In genomic region chr10:17643755-17644484, GRCh38 we compare ENCODE assay signal across 8 cellular contexts. TPM values are rescaled to one million over a fixed set of nuclear protein-coding genes. Genes with fewer than 3 reads are reported as not detected.
DNase-seq lines count a peak whose midpoint lies in the region; ATAC-seq, FAIRE-seq and TF ChIP-seq lines count a peak whose summit lies in the region.

Gene STAM, plus strand, starts transcription at chr10:17644151. Its CDS starts 189 bp downstream, at chr10:17644340.

- peak in 3 of 4 donors; percentile 20 to 81 (median 62) for TF ChIP-seq POLR2A in esophagus squamous epithelium (IDR thresholded peaks at IDR 0.05)

- peak within 1 kb of the TSS; percentile 81 for H2AFZ ChIP-seq in GM23248
- H2AFZ ChIP-seq in Karpas-422 (ENCODE audit: low read length): peak within 1 kb of the TSS; percentile 93

- no peaks in the 10 kb centered on the region for H3F3A ChIP-seq in DOHH2 (ENCODE audit: control insufficient read depth, insufficient read depth)
- H3F3A ChIP-seq in GM23248 (ENCODE audit: insufficient read depth): peaks cover 28% of the 10 kb centered on the region; the same call in 1 of the 2 replicates

- H3K4me3 ChIP-seq in DOHH2 (ENCODE audit: low read length) (peak within 1 kb of the TSS; percentile 100), GM23248 (peak within 1 kb of the TSS; percentile 94), Karpas-422 (ENCODE audit: low read length) (peak within 1 kb of the TSS; percentile 95), esophagus squamous epithelium (peak within 1 kb of the TSS; percentile 72 to 95 (median 82))

- no peaks in the 10 kb centered on the region for H3K27me3 Mint-ChIP-seq in activated T-cell treated with anti-CD3 and anti-CD28 coated beads, Interleukin-2, amount 50 U/mL, for 72 hours (ENCODE audit: low read depth)

- H3K27ac ChIP-seq in DOHH2 (ENCODE audit: low read depth, low read length): peak within 1 kb of the TSS; percentile 84
- peak within 1 kb of the TSS; percentile 96 for H3K27ac ChIP-seq in GM23248
- peak within 1 kb of the TSS; percentile 82 for H3K27ac ChIP-seq in Karpas-422 (ENCODE audit: low read length)
- peak within 1 kb of the TSS; percentile 96 to 98 (median 98) for H3K27ac ChIP-seq in esophagus squamous epithelium

- no peaks in the 10 kb centered on the region for H3K27me3 ChIP-seq in DOHH2 (ENCODE audit: control insufficient read depth, low read length)
- no peaks in the 10 kb centered on the region for H3K27me3 ChIP-seq in GM23248 (replicated peaks; ENCODE audit: insufficient read depth)
- no peaks in the 10 kb centered on the region for H3K27me3 ChIP-seq in Karpas-422 (ENCODE audit: low read length)
- H3K27me3 ChIP-seq in esophagus squamous epithelium: no peaks in the 10 kb centered on the region

- peaks cover 4 to 5% of the 10 kb centered on the region in 2 donors for H3K9me3 Mint-ChIP-seq in activated T-cell treated with anti-CD3 and anti-CD28 coated beads, Interleukin-2, amount 50 U/mL, for 72 hours

- intact Hi-C loops in esophagus squamous epithelium (cut with DNase I): no loop called here

- H3K4me3 Mint-ChIP-seq in activated T-cell treated with anti-CD3 and anti-CD28 coated beads, Interleukin-2, amount 50 U/mL, for 72 hours: peak within 1 kb of the TSS; percentile 99

- peaks cover 45% of the 10 kb centered on the region for H3K4me1 Mint-ChIP-seq in activated T-cell treated with anti-CD3 and anti-CD28 coated beads, Interleukin-2, amount 50 U/mL, for 72 hours (ENCODE audit: low read depth)

- H3K79me2 ChIP-seq in DOHH2 (ENCODE audit: control insufficient read depth, low read length): peaks cover 76% of the 10 kb centered on the region
- peaks cover 59% of the 10 kb centered on the region for H3K79me2 ChIP-seq in GM23248 (ENCODE audit: insufficient read depth)
- peaks cover 65% of the 10 kb centered on the region for H3K79me2 ChIP-seq in Karpas-422 (ENCODE audit: low read length)

- H3K9me2 ChIP-seq in DOHH2 (replicated peaks; ENCODE audit: control insufficient read depth, low read length) (no peaks in the 10 kb centered on the region), GM23248 (ENCODE audit: insufficient read depth) (no peaks in the 10 kb centered on the region), Karpas-422 (replicated peaks; ENCODE audit: insufficient read depth, low read length) (no peaks in the 10 kb centered on the region)

- TF ChIP-seq CTCF in DOHH2 (IDR thresholded peaks at IDR 0.05; ENCODE audit: low read depth, low read length, poor library complexity, severe bottlenecking) (no peak), esophagus squamous epithelium (IDR thresholded peaks at IDR 0.05) (peak in 1 of 6 experiments; percentile 34)

- in situ Hi-C loops in GM23248 (cut with MboI): no loop called here

- H3K36me3 ChIP-seq in DOHH2 (ENCODE audit: control insufficient read depth, low read length): peaks cover 26% of the 10 kb centered on the region
- H3K36me3 ChIP-seq in GM23248 (ENCODE audit: low read depth): no peaks in the 10 kb centered on the region
- H3K36me3 ChIP-seq in Karpas-422 (ENCODE audit: insufficient read depth, low read length): peaks cover 18% of the 10 kb centered on the region
- H3K36me3 ChIP-seq in esophagus squamous epithelium: peaks cover 0 to 6% (median 0%) of the 10 kb centered on the region in 3 donors

- H3K9ac ChIP-seq in GM23248: peak within 1 kb of the TSS; percentile 96
- H3K9ac ChIP-seq in Karpas-422 (ENCODE audit: low read length): peak within 1 kb of the TSS; percentile 87

- H3K4me1 ChIP-seq in DOHH2 (ENCODE audit: control insufficient read depth, low read length) (peaks cover 26% of the 10 kb centered on the region), GM23248 (ENCODE audit: insufficient read depth) (peaks cover 35% of the 10 kb centered on the region), Karpas-422 (ENCODE audit: low read length) (peaks cover 25% of the 10 kb centered on the region), esophagus squamous epithelium (peaks cover 7 to 56% (median 28%) of the 10 kb centered on the region in 3 donors)

- H4K20me1 ChIP-seq in DOHH2 (ENCODE audit: control insufficient read depth, insufficient read depth, low read depth, low read length): peaks cover 7% of the 10 kb centered on the region; the same call in 1 of the 2 replicates
- H4K20me1 ChIP-seq in GM23248 (ENCODE audit: insufficient read depth): no peaks in the 10 kb centered on the region
- H4K20me1 ChIP-seq in Karpas-422 (ENCODE audit: insufficient read depth, low read depth, low read length): no peaks in the 10 kb centered on the region; the same call in 1 of the 2 replicates

- WGBS in GM23248 (ENCODE audit: low coverage in 1 of 2, low lambda C conversion rate in 2 of 2, missing lambda C conversion rate in 2 of 2), 2 experiments: 0 to 1% methylated on average over 35 to 37 of the region's 37 CpGs
- WGBS in esophagus squamous epithelium, 2 donors: 0% methylated on average over 13 to 18 of the region's 37 CpGs

- H3K27ac Mint-ChIP-seq in activated T-cell treated with anti-CD3 and anti-CD28 coated beads, Interleukin-2, amount 50 U/mL, for 72 hours: peak within 1 kb of the TSS; percentile 100

- H3K4me2 ChIP-seq in DOHH2 (ENCODE audit: low read length) (peak within 1 kb of the TSS; percentile 88), GM23248 (ENCODE audit: unreplicated experiment) (peak within 1 kb of the TSS; percentile 98), Karpas-422 (ENCODE audit: low read depth, low read length, poor library complexity, severe bottlenecking) (peak within 1 kb of the TSS; percentile 75)

- ATAC-seq in activated T-cell treated with anti-CD3 and anti-CD28 coated beads, Interleukin-2, amount 50 U/mL, for 72 hours (replicated peaks in 1 of 2): peak; percentile 79 to 80

- H3K36me3 Mint-ChIP-seq in activated T-cell treated with anti-CD3 and anti-CD28 coated beads, Interleukin-2, amount 50 U/mL, for 72 hours (ENCODE audit: insufficient read depth in 2 of 2): peaks cover 18 to 23% of the 10 kb centered on the region in 2 donors

- H3K9me3 ChIP-seq in DOHH2 (ENCODE audit: control insufficient read depth, insufficient read depth, low read length) (no peaks in the 10 kb centered on the region), GM23248 (ENCODE audit: low read depth) (no peaks in the 10 kb centered on the region), Karpas-422 (ENCODE audit: low read length) (no peaks in the 10 kb centered on the region), esophagus squamous epithelium (no peaks in the 10 kb centered on the region)

- FAIRE-seq in RCC 7860 (lab: Jason Lieb, UNC): peak; percentile 32

- DNase-seq in GM23248 (peak; percentile 98), Karpas-422 (peak; percentile 97), RCC 7860 (ENCODE audit: low spot score) (peak; percentile 81), esophagus squamous epithelium (lab: John Stamatoyannopoulos, UW) (peak; percentile 37), myocyte (ENCODE audit: low read depth) (peak; percentile 94)
- DNase-seq in activated T-cell treated with anti-CD3 and anti-CD28 coated beads, Interleukin-2, amount 50 U/mL, for 72 hours: peak; percentile 94 to 95
- peak; percentile 77 to 89 for DNase-seq in stimulated activated CD8-positive, alpha-beta memory T cell treated with anti-CD3 and anti-CD28 coated beads, Interleukin-7, amount 100 ng/mL, for 48 hours (ENCODE audit: extremely low read depth in 1 of 2, low read depth in 1 of 2)

RNA-seq across cellular contexts. Expression of gene STAM, which starts in this region (rescaled TPM):
- total RNA-seq in GM23248 (2014; rRNA removed; shearing (Covaris generic)): 25.2 and 38.7 TPM in 2 replicates
- 29.2 and 30.8 TPM in 2 replicates for polyA plus RNA-seq in GM23248 (2016; fragmentation: Nextera tagmentation; extraction: Ambion mirVana)
- total RNA-seq in Karpas-422 (2014; rRNA removed; shearing (Covaris generic); ENCODE audit: low replicate concordance): 7.3 and 14.4 TPM in 2 replicates
- total RNA-seq in activated T-cell treated with anti-CD3 and anti-CD28 coated beads, Interleukin-2, amount 50 U/mL, for 72 hours: 10 to 100 TPM; 33.3 to 36.5 TPM
- 10 to 100 TPM; 19.9 to 28.6 (median 22.7) TPM for total RNA-seq in esophagus squamous epithelium
- 75.2 and 77.6 TPM in 2 replicates for total RNA-seq in myocyte
- 32.2 TPM for polyA plus RNA-seq in myocyte (2012)

Comparison
In these comparisons a context has a peak if more than half of its experiments do, and no peak if none do; other contexts are left out.
1. Peak in every context shown above with its lines: DNase-seq, ATAC-seq, H3K4me3 ChIP-seq and H3K27ac ChIP-seq.
2. DNase-seq: peak in every context shown above with its lines; median percentile 98 in GM23248; 97 in Karpas-422; 94 in activated T-cell treated with anti-CD3 and anti-CD28 coated beads, Interleukin-2, amount 50 U/mL, for 72 hours; 94 in myocyte; 83 in stimulated activated CD8-positive, alpha-beta memory T cell treated with anti-CD3 and anti-CD28 coated beads, Interleukin-7, amount 100 ng/mL, for 48 hours; 81 in RCC 7860; 37 in esophagus squamous epithelium.